Comparison of ENCODE assay signal across 8 cellular contexts in genomic region chr12:15532364-15532977, GRCh38.
DNase-seq lines count a peak whose midpoint lies in the region; ATAC-seq, FAIRE-seq and TF ChIP-seq lines count a peak whose summit lies in the region.

No MANE protein-coding gene starts in this region.

- no peak overlapping the region for H4K8ac ChIP-seq in H1 (ENCODE audit: extremely low read depth, insufficient read depth, low read length)

- no peak overlapping the region for H3K27ac Mint-ChIP-seq in natural killer cell

- CTCF ChIA-PET in HCT116 (lab: Charles Lee): interaction anchor here (0.7 to 2.9 kb wide), 27 partner anchors 8 to 729 kb away, joined by 3 to 104 read pairs (median 4); partner anchors contain the start of genes C12orf60, DERA and WBP11
- CTCF ChIA-PET in H1 (lab: Charles Lee; ENCODE audit: partially characterized antibody): interaction anchor here (0.6 to 4.0 kb wide), 44 partner anchors 8 to 365 kb away, joined by 3 to 45 read pairs (median 4); partner anchors contain the start of gene RERG

- no peak overlapping the region for H2BK5ac ChIP-seq in H1 (ENCODE audit: low read depth, low read length)

- no peaks in the 10 kb centered on the region for H3K36me3 Mint-ChIP-seq in natural killer cell

- no peak overlapping the region for H3K23ac ChIP-seq in H1 (ENCODE audit: insufficient read length)

- intact Hi-C loops in HCT116 (cut with micrococcal nuclease) (loop anchor here (1.0 to 10.0 kb wide), 3 partner anchors 52 to 324 kb away; no protein-coding TSS in a partner anchor), natural killer cell (cut with micrococcal nuclease) (loop anchor here (1.0 kb wide), 1 partner anchor 52 kb away; no protein-coding TSS in a partner anchor)

- H3K27ac ChIP-seq in HCT116 (ENCODE audit: low read depth, low read length) (no peak overlapping the region), MM.1S (ENCODE audit: low read length) (no peak overlapping the region), H1 (ENCODE audit: low read depth, low read length) (no peak overlapping the region)

- no peak overlapping the region for H2BK15ac ChIP-seq in H1 (ENCODE audit: low read length)

- peaks cover 3 to 5% of the 10 kb centered on the region in 2 donors for H3K27me3 Mint-ChIP-seq in natural killer cell (ENCODE audit: low read depth in 2 of 2)

- no TSS peak for BruUV-seq in HCT116 (replicated peaks; lab: Mats Ljungman, UMichigan)

- TF ChIP-seq POLR2A in HCT116 (IDR thresholded peaks at IDR 0.05; ENCODE audit: borderline replicate concordance, extremely low read depth, insufficient read depth, insufficient read length) (no peak), H1 (IDR thresholded peaks at IDR 0.05; ENCODE audit: control extremely low read depth in 1 of 2, low read depth in 2 of 2, low read length in 2 of 2) (no peak)

- H2AK5ac ChIP-seq in H1 (ENCODE audit: low read depth, low read length): no peak overlapping the region

- DNase-seq in NCI-H446 (lab: John Stamatoyannopoulos, UW) (peak; percentile 12 to 37), NCI-H446 treated with DMSO at 0.1 percent for 48 hours (lab: John Stamatoyannopoulos, UW) (no peak), HCT116 (ENCODE audit: low read depth, low spot score) (peak; percentile 72), MM.1S (peak; percentile 64), H1 (ENCODE audit: low read depth in 1 of 2, low spot score in 2 of 2) (peak; percentile 36 to 56), natural killer cell (no peak), NCI-H345 (lab: John Stamatoyannopoulos, UW) (no peak)

- peak; percentile 62 to 68 (median 65); a peak in 5 of 6 replicates for TF ChIP-seq CTCF in HCT116 (IDR thresholded peaks at IDR 0.05 in 2 of 3, conservative IDR thresholded peaks at IDR 0.05 in 1 of 3; ENCODE audit: borderline replicate concordance in 1 of 3, insufficient read depth in 1 of 3, low read depth in 2 of 3, low read length in 2 of 3)
- TF ChIP-seq CTCF in MM.1S (IDR thresholded peaks at IDR 0.05; ENCODE audit: low read length): peak; percentile 74
- TF ChIP-seq CTCF in WI38 (IDR thresholded peaks at IDR 0.05; ENCODE audit: low read depth, low read length): peak; percentile 57
- TF ChIP-seq CTCF in H1 (IDR thresholded peaks at IDR 0.05; ENCODE audit: control extremely low read depth in 1 of 3, insufficient read depth in 1 of 3, low read depth in 1 of 3, low read length in 3 of 3): peak in 2 of 3 experiments; percentile 70 to 76; a peak in 3 of 4 replicates
- TF ChIP-seq CTCF in natural killer cell (IDR thresholded peaks at IDR 0.05): peak; percentile 19

- H2BK120ac ChIP-seq in H1 (replicated peaks; ENCODE audit: low read depth, low read length): no peak overlapping the region

- no peak overlapping the region for H4K91ac ChIP-seq in H1 (replicated peaks; ENCODE audit: insufficient read length, low read length)

- H3K4me3 ChIP-seq in HCT116 (replicated peaks in 1 of 2; ENCODE audit: low read depth in 1 of 2, low read length in 2 of 2): no peak overlapping the region
- H3K4me3 ChIP-seq in MM.1S (ENCODE audit: low read length): no peak overlapping the region
- H3K4me3 ChIP-seq in WI38 (ENCODE audit: low read depth, low read length): no peak overlapping the region
- no peak overlapping the region for H3K4me3 ChIP-seq in H1 (ENCODE audit: extremely low read depth in 1 of 4, insufficient read depth in 2 of 4, low read depth in 3 of 4, low read length in 4 of 4)

- peaks cover 0 to 2% of the 10 kb centered on the region in 2 donors for H3K9me3 Mint-ChIP-seq in natural killer cell

- 62% methylated on average over 3 of the region's 3 CpGs; no CpG with 5 or more reads in 1 of the 2 experiments for WGBS in H1 (ENCODE audit: extremely low coverage in 1 of 2, insufficient coverage in 1 of 2, insufficient read length in 1 of 2, insufficient replicate concordance in 2 of 2, low coverage in 1 of 2, low lambda C conversion rate in 2 of 2, missing lambda C conversion rate in 1 of 2), 2 experiments

- H3K36me3 ChIP-seq in HCT116 (ENCODE audit: control insufficient read depth in 1 of 2, insufficient read depth in 2 of 2, low read length in 2 of 2) (no peaks in the 10 kb centered on the region), MM.1S (replicated peaks; ENCODE audit: insufficient read depth, low read length) (no peaks in the 10 kb centered on the region), H1 (ENCODE audit: control insufficient read depth in 2 of 4, insufficient read depth in 4 of 4, low read length in 3 of 4) (no peaks in the 10 kb centered on the region)

- no peaks in the 10 kb centered on the region for H4K20me1 ChIP-seq in HCT116 (ENCODE audit: insufficient read depth)
- H4K20me1 ChIP-seq in MM.1S (ENCODE audit: insufficient read depth, low read length): no peaks in the 10 kb centered on the region
- no peaks in the 10 kb centered on the region for H4K20me1 ChIP-seq in H1 (replicated peaks in 1 of 2; ENCODE audit: control insufficient read depth in 1 of 2, insufficient read depth in 2 of 2, low read length in 2 of 2)

- POLR2A ChIA-PET in HCT116 (lab: Charles Lee) (interaction anchor here (0.6 to 1.1 kb wide), 3 partner anchors 51 to 324 kb away, joined by 3 to 4 read pairs (median 3); partner anchors contain the start of gene EPS8), H1 (lab: Charles Lee; ENCODE audit: partially characterized antibody) (interaction anchor here (0.6 kb wide), 1 partner anchor 275 kb away, joined by 3 read pairs; no protein-coding TSS in a partner anchor)

- peak; percentile 88 for FAIRE-seq in H1 (lab: Jason Lieb, UNC)

- H3K4me3 Mint-ChIP-seq in natural killer cell: no peak overlapping the region

- no peak overlapping the region for H3K18ac ChIP-seq in H1 (ENCODE audit: extremely low read depth, low read length)

- H2AFZ ChIP-seq in HCT116 (ENCODE audit: low read depth, low read length, poor library complexity, severe bottlenecking) (peak overlapping the region; percentile 74), MM.1S (ENCODE audit: low read length) (no peak overlapping the region), H1 (ENCODE audit: low read length) (peak overlapping the region; percentile 6; the same call in 1 of the 2 replicates)

- H3K27me3 ChIP-seq in HCT116 (ENCODE audit: insufficient read depth, low read length): no peaks in the 10 kb centered on the region
- H3K27me3 ChIP-seq in MM.1S (replicated peaks; ENCODE audit: insufficient read depth, low read length): no peaks in the 10 kb centered on the region
- no peaks in the 10 kb centered on the region for H3K27me3 ChIP-seq in H1 (replicated peaks in 1 of 4; ENCODE audit: control insufficient read depth in 3 of 4, extremely low read depth in 1 of 4, insufficient read depth in 3 of 4, low read length in 3 of 4)

- H4K5ac ChIP-seq in H1 (ENCODE audit: insufficient read length, low read depth, low read length): no peak overlapping the region

- no peaks in the 10 kb centered on the region for H3K79me2 ChIP-seq in HCT116 (ENCODE audit: insufficient read depth, low read length)
- no peaks in the 10 kb centered on the region for H3K79me2 ChIP-seq in MM.1S (ENCODE audit: low read length)
- H3K79me2 ChIP-seq in H1 (ENCODE audit: control insufficient read depth in 1 of 2, insufficient read depth in 2 of 2, low read length in 2 of 2): no peaks in the 10 kb centered on the region

- H3K4ac ChIP-seq in H1 (replicated peaks; ENCODE audit: insufficient read length, low read depth, low read length): no peak overlapping the region

- H3K9ac ChIP-seq in HCT116 (ENCODE audit: low read length): no peak overlapping the region
- H3K9ac ChIP-seq in MM.1S (ENCODE audit: low read length): no peak overlapping the region
- H3K9ac ChIP-seq in H1 (replicated peaks in 1 of 4; ENCODE audit: extremely low read depth in 1 of 4, low read depth in 3 of 4, low read length in 3 of 4): no peak overlapping the region

- H3K9me2 ChIP-seq in HCT116 (ENCODE audit: insufficient read depth): no peaks in the 10 kb centered on the region
- H3K9me2 ChIP-seq in MM.1S (replicated peaks; ENCODE audit: insufficient read depth, low read length): no peaks in the 10 kb centered on the region

- H2BK12ac ChIP-seq in H1 (ENCODE audit: low read depth, low read length): no peak overlapping the region

- H3K4me1 Mint-ChIP-seq in natural killer cell: peaks cover 0 to 4% of the 10 kb centered on the region in 2 donors

- no peak overlapping the region for H3K56ac ChIP-seq in H1 (replicated peaks; ENCODE audit: insufficient read length, low read depth, low read length)

- RAD21 ChIA-PET in HCT116 (lab: Charles Lee; ENCODE audit: low non-redundant PET in 1 of 2, low total read pairs in 2 of 2, uncharacterized antibody in 2 of 2, unreplicated experiment in 2 of 2): interaction anchor here (0.6 to 2.1 kb wide), 6 partner anchors 38 to 367 kb away, joined by 3 to 12 read pairs (median 4); no protein-coding TSS in a partner anchor

- TF ChIP-seq RAD21 in HCT116 (IDR thresholded peaks at IDR 0.05; ENCODE audit: low read depth) (peak; percentile 83), H1 (IDR thresholded peaks at IDR 0.05 in 1 of 2, conservative IDR thresholded peaks at IDR 0.05 in 1 of 2; ENCODE audit: low read depth in 2 of 2, low read length in 2 of 2) (peak; percentile 85 to 87)

- H3K4me2 ChIP-seq in HCT116 (ENCODE audit: low read length): no peak overlapping the region
- H3K4me2 ChIP-seq in MM.1S (ENCODE audit: low read depth, low read length): no peak overlapping the region
- no peak overlapping the region for H3K4me2 ChIP-seq in H1 (ENCODE audit: insufficient read depth in 1 of 2, low read depth in 2 of 2, low read length in 2 of 2)

- no peak overlapping the region for H3K14ac ChIP-seq in H1 (ENCODE audit: insufficient read length)

- no peaks in the 10 kb centered on the region for H3K23me2 ChIP-seq in H1 (ENCODE audit: low read depth, low read length)

- H2BK20ac ChIP-seq in H1 (ENCODE audit: low read length): no peak overlapping the region

- peak; percentile 96 for ATAC-seq in HCT116
- ATAC-seq in natural killer cell: peak in 1 of 3 donors; percentile 52

- H3F3A ChIP-seq in MM.1S (ENCODE audit: insufficient read depth, low read length): 0 out of 2 replicates have a peak, but pooled peaks cover 3% of the 10 kb centered on the region

- H3K9me3 ChIP-seq in HCT116 (ENCODE audit: control insufficient read depth in 1 of 2, insufficient read depth in 1 of 2, low read depth in 1 of 2, low read length in 2 of 2) (no peaks in the 10 kb centered on the region), MM.1S (replicated peaks; ENCODE audit: insufficient read depth, low read length) (no peaks in the 10 kb centered on the region), H1 (ENCODE audit: insufficient read depth in 2 of 2, low read depth in 1 of 2, low read length in 1 of 2) (no peaks in the 10 kb centered on the region)

- H3K4me1 ChIP-seq in HCT116 (ENCODE audit: control insufficient read depth in 1 of 2, insufficient read depth in 2 of 2, low read length in 2 of 2) (peaks cover 0 to 4% of the 10 kb centered on the region in 2 experiments; a peak in 1 of 4 replicates), MM.1S (ENCODE audit: low read length) (peaks cover 8% of the 10 kb centered on the region), H1 (replicated peaks in 1 of 4; ENCODE audit: control insufficient read depth in 3 of 4, insufficient read depth in 4 of 4, low read length in 3 of 4) (no peaks in the 10 kb centered on the region)

- H3K79me1 ChIP-seq in H1 (ENCODE audit: low read depth, low read length): no peaks in the 10 kb centered on the region

- no peak for TF ChIP-seq EP300 in H1 (IDR thresholded peaks at IDR 0.05; ENCODE audit: borderline replicate concordance in 1 of 2, low read depth in 2 of 2, low read length in 2 of 2)

TF ChIP-seq in H1, 55 proteins besides CTCF, POLR2A, EP300 and RAD21:
- no peak for TF ChIP-seq CHD2 (IDR thresholded peaks at IDR 0.05; ENCODE audit: low read length)

Comparison
In these comparisons a context has a peak if more than half of its experiments do, and no peak if none do; other contexts are left out.
1. DNase-seq: peak in NCI-H446 (2 of 2), HCT116 (single experiment), MM.1S (single experiment) and H1 (2 of 2); none in NCI-H446 treated with DMSO at 0.1 percent for 48 hours (single experiment), natural killer cell (single experiment) and NCI-H345 (single experiment).
2. CTCF ChIP-seq: peak in every context shown above with its lines; median percentile 74 in MM.1S; 73 in H1; 65 in HCT116; 57 in WI38; 19 in natural killer cell.